ENCODE assay signal across 8 cellular contexts in genomic region chr4:22515145-22515887, GRCh38. TPM values are rescaled to one million over a fixed set of nuclear protein-coding genes. Genes with fewer than 3 reads are reported as not detected.
A peak's percentile ranks its signal among the peaks of the same experiment; 100 is the strongest.
DNase-seq lines count a peak whose midpoint lies in the region; TF ChIP-seq lines count a peak whose summit lies in the region.

No MANE protein-coding gene starts in this region.

- intact Hi-C loops in Caco-2 (cut with micrococcal nuclease; ENCODE audit: unreplicated experiment), result loop anchor here (5.0 kb wide), 1 partner anchor 103 kb away; no protein-coding TSS in a partner anchor

- DNase-seq in Caco-2, result peak; percentile 79 to 83
- peak; percentile 33 for DNase-seq in GOT3 (lab: John Stamatoyannopoulos, UW)
- peak; percentile 20 for DNase-seq in NCI-H187 treated with DMSO at 0.1 percent for 48 hours (lab: John Stamatoyannopoulos, UW)
- DNase-seq in activated CD4-positive, alpha-beta T cell treated with anti-CD3 and anti-CD28 coated beads for 48 hours, result peak; percentile 52
- DNase-seq in epithelial cell of prostate (ENCODE audit: low read depth, low spot score), result no peak
- peak; percentile 16 for DNase-seq in stimulated activated CD8-positive, alpha-beta memory T cell treated with anti-CD3 and anti-CD28 coated beads, Interleukin-4, amount 100 ng/mL, for 24 hours (ENCODE audit: low read depth)
- no peak for DNase-seq in DMS153 treated with DMSO at 0.1 percent for 48 hours (lab: John Stamatoyannopoulos, UW; ENCODE audit: unreplicated experiment)

- H3K27me3 Mint-ChIP-seq in Caco-2 (ENCODE audit: insufficient read depth, unreplicated experiment), result no peaks in the 10 kb centered on the region

- TF ChIP-seq CTCF in Caco-2 (IDR thresholded peaks at IDR 0.05; ENCODE audit: insufficient read depth in 1 of 2, low read depth in 1 of 2, low read length in 1 of 2, severe bottlenecking in 1 of 2, unreplicated experiment in 1 of 2), result no peak

- H3K36me3 ChIP-seq in Caco-2 (ENCODE audit: control insufficient read depth, insufficient read depth, low read length), result no peaks in the 10 kb centered on the region
- H3K36me3 ChIP-seq in mesodermal cell (ENCODE audit: control insufficient read depth, insufficient read depth, low read length), result no peaks in the 10 kb centered on the region

- H3K27ac Mint-ChIP-seq in Caco-2 (ENCODE audit: unreplicated experiment), result peak overlapping the region; percentile 97

- no peaks in the 10 kb centered on the region for H3K27me3 ChIP-seq in Caco-2 (replicated peaks; ENCODE audit: control insufficient read depth, insufficient read depth, low read length)

- BruUV-seq in Caco-2 (replicated peaks; lab: Mats Ljungman, UMichigan), result no TSS peak

- H3K27ac ChIP-seq in epithelial cell of prostate (peak overlapping the region; percentile 65), mesodermal cell (ENCODE audit: low read depth, low read length, severe bottlenecking) (peak overlapping the region; percentile 87)

- H3K4me1 Mint-ChIP-seq in Caco-2 (ENCODE audit: low read depth, unreplicated experiment), result peaks cover 10% of the 10 kb centered on the region

- H3K4me3 Mint-ChIP-seq in Caco-2 (ENCODE audit: unreplicated experiment), result peak overlapping the region; percentile 95

- WGBS in mesodermal cell (ENCODE audit: insufficient coverage in 2 of 2), 2 experiments, result 0% methylated on average over 67 to 69 of the region's 80 CpGs

- H3K9me3 ChIP-seq in Caco-2 (no peaks in the 10 kb centered on the region), mesodermal cell (ENCODE audit: control insufficient read depth, low read length) (no peaks in the 10 kb centered on the region)

- H3K4me1 ChIP-seq in Caco-2, result peaks cover 11% of the 10 kb centered on the region
- peaks cover 6% of the 10 kb centered on the region for H3K4me1 ChIP-seq in mesodermal cell (ENCODE audit: control insufficient read depth, insufficient read depth, low read length, poor library complexity, severe bottlenecking)

- CTCF ChIA-PET in Caco-2 (lab: Charles Lee), result interaction anchor here (1.0 kb wide), 2 partner anchors 9 to 41 kb away, joined by 3 to 4 read pairs; no protein-coding TSS in a partner anchor

- no peaks in the 10 kb centered on the region for H3K9me3 Mint-ChIP-seq in Caco-2 (ENCODE audit: unreplicated experiment)

- POLR2A ChIA-PET in Caco-2 (lab: Charles Lee), result interaction anchor here (0.6 to 1.1 kb wide), 3 partner anchors 9 to 335 kb away, joined by 3 to 4 read pairs (median 3); no protein-coding TSS in a partner anchor

- H3K4me3 ChIP-seq in Caco-2 (ENCODE audit: low read depth, low read length), result peak overlapping the region; percentile 60
- peak overlapping the region; percentile 56 for H3K4me3 ChIP-seq in mesodermal cell (ENCODE audit: extremely low read depth, insufficient read depth, low read length, poor library complexity, severe bottlenecking)

- H3K36me3 Mint-ChIP-seq in Caco-2 (ENCODE audit: insufficient read depth, unreplicated experiment), result peaks cover 6% of the 10 kb centered on the region

RNA-seq across cellular contexts. Expression of gene ADGRA3, which starts 0.6 kb away (rescaled TPM):
- 35.0 and 39.9 TPM in 2 replicates for total RNA-seq in Caco-2 (2022)
- 41.9 TPM for polyA plus RNA-seq in mesodermal cell (2013, experiment 1 of 2)
- polyA plus RNA-seq in mesodermal cell (2013, experiment 2 of 2), result 35.3 TPM

Comparison
In these comparisons a context has a peak if more than half of its experiments do, and no peak if none do; other contexts are left out.
1. DNase-seq: peak in Caco-2 (2 of 2), GOT3 (single experiment), NCI-H187 treated with DMSO at 0.1 percent for 48 hours (single experiment), activated CD4-positive, alpha-beta T cell treated with anti-CD3 and anti-CD28 coated beads for 48 hours (single experiment) and stimulated activated CD8-positive, alpha-beta memory T cell treated with anti-CD3 and anti-CD28 coated beads, Interleukin-4, amount 100 ng/mL, for 24 hours (single experiment); none in epithelial cell of prostate (single experiment) and DMS153 treated with DMSO at 0.1 percent for 48 hours (single experiment).